Comparison of ENCODE assay signal across 8 cellular contexts in the genomic region with DNA sequence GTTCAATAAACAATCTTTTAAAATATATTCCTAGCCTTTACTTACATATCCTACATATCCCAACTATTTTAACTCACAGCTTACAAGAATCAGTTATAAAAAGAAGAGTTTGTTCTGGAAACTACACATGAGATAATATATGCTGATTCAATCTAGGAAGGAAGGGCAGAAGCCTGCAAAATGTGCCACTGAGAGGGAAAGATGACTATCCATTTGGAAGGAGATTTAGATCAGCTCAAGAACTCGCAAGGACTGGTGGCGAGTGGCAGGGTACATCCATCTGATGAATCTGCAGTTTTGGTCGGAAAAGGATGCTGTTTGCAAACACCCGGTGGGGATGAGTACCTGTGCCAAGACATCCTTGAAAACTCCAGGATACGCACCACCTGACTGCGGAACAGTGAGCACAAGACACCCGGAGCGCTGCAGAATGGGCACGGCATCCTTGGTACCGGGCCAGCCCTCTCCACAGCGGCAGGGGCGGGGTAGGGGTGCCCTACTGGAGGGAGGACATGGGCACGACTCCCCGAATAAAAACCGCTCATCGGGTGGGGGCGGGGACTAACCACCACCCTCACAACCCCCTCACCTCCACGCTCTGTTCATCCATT. TPM values are rescaled to one million over a fixed set of nuclear protein-coding genes. Genes with fewer than 3 reads are reported as not detected.
DNase-seq lines count a peak whose midpoint lies in the region; ATAC-seq, FAIRE-seq and TF ChIP-seq lines count a peak whose summit lies in the region.

No MANE protein-coding gene starts in this region.

- no peak for TF ChIP-seq CTCF in bronchial epithelial cell (IDR thresholded peaks at IDR 0.05; ENCODE audit: insufficient read depth, low read length, severe bottlenecking)

- FAIRE-seq in bronchial epithelial cell (lab: Jason Lieb, UNC): no peak

- peak overlapping the region; percentile 87 for H3K4me3 ChIP-seq in bronchial epithelial cell (ENCODE audit: low read depth, low read length)

- DNase-seq in GM04504 (ENCODE audit: low read depth) (peak; percentile 11), NCI-H146 (lab: John Stamatoyannopoulos, UW) (peak; percentile 65), bronchial epithelial cell (ENCODE audit: low read depth) (peak; percentile 47), iris pigment epithelial cell (ENCODE audit: low read depth) (peak; percentile 28), DMS114 treated with DMSO at 0.1 percent for 48 hours (lab: John Stamatoyannopoulos, UW; ENCODE audit: unreplicated experiment) (no peak)
- peak; percentile 35 to 69 (median 58) for DNase-seq in activated CD4-positive, CD25-positive, alpha-beta regulatory T cell (lab: John Stamatoyannopoulos, UW)
- DNase-seq in stimulated activated CD4-positive, alpha-beta T cell treated with anti-CD3 and anti-CD28 coated beads, Interleukin-15, amount 100 ng/mL, for 1 hour (ENCODE audit: low read depth in 1 of 2, low spot score in 1 of 2): peak; percentile 47 to 53

- peaks cover 2% of the 10 kb centered on the region for H3K36me3 ChIP-seq in bronchial epithelial cell (ENCODE audit: control insufficient read depth, insufficient read depth, low read length)

- ATAC-seq in HG02588 (IDR thresholded peaks at IDR 0.05; ENCODE audit: unreplicated experiment): peak; percentile 14

- H3K27me3 ChIP-seq in bronchial epithelial cell (ENCODE audit: control insufficient read depth, insufficient read depth, low read length): no peaks in the 10 kb centered on the region

RNA-seq across cellular contexts. Expression of gene TRIM37, which starts 0.7 kb away (rescaled TPM):
- total RNA-seq in bronchial epithelial cell: 29.0 and 29.4 TPM in 2 replicates

RNA-seq across cellular contexts. Expression of gene SKA2, which starts 49.0 kb away (rescaled TPM):
- total RNA-seq in bronchial epithelial cell: 22.1 and 34.2 TPM in 2 replicates

RNA-seq across cellular contexts. Expression of gene PRR11, which starts 49.6 kb away (rescaled TPM):
- 1.3 and 3.4 TPM in 2 replicates for total RNA-seq in bronchial epithelial cell
